In genomic region chrX:37818031-37818430, GRCh38 we compare ENCODE assay signal across 13 cellular contexts. TPM values are rescaled to one million over a fixed set of nuclear protein-coding genes. Genes with fewer than 3 reads are reported as not detected.
DNase-seq lines count a peak whose midpoint lies in the region; ATAC-seq, FAIRE-seq and TF ChIP-seq lines count a peak whose summit lies in the region.
"Had no signal": no experiment of that assay in that cellular context is flagged by ENCODE, and none has a peak within 500 bp of the region (broad histone marks: within the 10 kb centered on the region; RNA-seq: fewer than 3 reads in every experiment).

No MANE protein-coding gene starts in this region.

- intact Hi-C loops in K562 (cut with micrococcal nuclease) (no loop called here), sigmoid colon (cut with DNase I) (no loop called here)

- peaks cover 2 to 7% (median 7%) of the 10 kb centered on the region in 3 donors for H3K27me3 Mint-ChIP-seq in immature natural killer cell (ENCODE audit: low read depth in 3 of 3)
- H3K27me3 Mint-ChIP-seq: naive thymus-derived CD8-positive, alpha-beta T cell had no signal

- no peak for TF ChIP-seq POLR2A in K562 (conservative IDR thresholded peaks at IDR 0.05)
- TF ChIP-seq POLR2A in sigmoid colon (IDR thresholded peaks at IDR 0.05): no peak

- CTCF ChIA-PET in K562 (lab: Yijun Ruan, JAX; ENCODE audit: low intra/inter-chr PET ratio): no interaction called here

- no peak overlapping the region for H3K27ac Mint-ChIP-seq in immature natural killer cell

- TF ChIP-seq CTCF in K562 (IDR thresholded peaks at IDR 0.05 in 2 of 3, conservative IDR thresholded peaks at IDR 0.05 in 1 of 3; ENCODE audit: insufficient read depth in 2 of 3, low read depth in 1 of 3, low read length in 3 of 3) (no peak), sigmoid colon (IDR thresholded peaks at IDR 0.05) (no peak)

- no peak for DNase-seq in GM18507 (ENCODE audit: extremely low spot score, insufficient read length, low read depth)
- no peak for DNase-seq in K562 (ENCODE audit: extremely low read depth in 1 of 4, low spot score in 3 of 4)
- no peak for DNase-seq in sigmoid colon
- no peak for DNase-seq in immature natural killer cell
- no peak for DNase-seq in stimulated activated CD4-positive, alpha-beta T cell treated with anti-CD3 and anti-CD28 coated beads, Interleukin-4, amount 100 ng/mL, for 1 hour
- no peak for DNase-seq in stimulated activated CD4-positive, alpha-beta T cell treated with anti-CD3 and anti-CD28 coated beads, Interleukin-4, amount 100 ng/mL, for 24 hours
- DNase-seq: activated naive CD4-positive, alpha-beta T cell; cortex of kidney; naive thymus-derived CD8-positive, alpha-beta T cell; NCI-H446 treated with DMSO at 0.1 percent for 48 hours; testis had no signal

- POLR2A ChIA-PET in K562 (lab: Yijun Ruan, JAX): no interaction called here

- H3K4me1 Mint-ChIP-seq in immature natural killer cell: no peaks in the 10 kb centered on the region

- TF ChIP-seq EP300 in K562 (IDR thresholded peaks at IDR 0.05; ENCODE audit: low read length) (no peak), sigmoid colon (IDR thresholded peaks at IDR 0.05) (no peak)

- no peak overlapping the region for H2AFZ ChIP-seq in K562 (ENCODE audit: low read depth, low read length)

- no peak overlapping the region for H3K4me2 ChIP-seq in K562 (ENCODE audit: insufficient read depth, low read length)

- no peaks in the 10 kb centered on the region for H3K79me2 ChIP-seq in K562 (ENCODE audit: control insufficient read depth, insufficient read depth, low read length)

- H3K4me3 ChIP-seq in K562 (no peak overlapping the region), sigmoid colon (no peak overlapping the region)
- H3K4me3 ChIP-seq: testis had no signal

- no peaks in the 10 kb centered on the region for H3K9me1 ChIP-seq in K562 (ENCODE audit: control insufficient read depth, insufficient read depth, low read length)

- WGBS in K562 (ENCODE audit: insufficient coverage, low coverage, missing lambda C conversion rate): 11% methylated on average over 2 of the region's 2 CpGs
- 2 to 18% methylated on average over 2 of the region's 2 CpGs for WGBS in sigmoid colon, 2 donors

- H3K27ac ChIP-seq in K562 (ENCODE audit: extremely low read depth, low read depth, low read length) (no peak overlapping the region), sigmoid colon (no peak overlapping the region)
- H3K27ac ChIP-seq: testis had no signal

- H3K9me3 ChIP-seq in K562 (replicated peaks; ENCODE audit: control insufficient read depth, insufficient read depth, low read depth, low read length) (no peaks in the 10 kb centered on the region), sigmoid colon (no peaks in the 10 kb centered on the region)
- H3K9me3 ChIP-seq: testis had no signal

- FAIRE-seq in GM18507 (lab: Jason Lieb, UNC) (peak; percentile 93), K562 (lab: Jason Lieb, UNC) (no peak)

- no peaks in the 10 kb centered on the region for H3K36me3 Mint-ChIP-seq in immature natural killer cell
- H3K36me3 Mint-ChIP-seq: naive thymus-derived CD8-positive, alpha-beta T cell had no signal

- H3K4me1 ChIP-seq in K562 (replicated peaks in 1 of 2; ENCODE audit: control insufficient read depth in 2 of 2, insufficient read depth in 2 of 2, low read length in 2 of 2) (no peaks in the 10 kb centered on the region; a peak in 2 of 5 replicates), sigmoid colon (no peaks in the 10 kb centered on the region)
- H3K4me1 ChIP-seq: testis had no signal

- in situ Hi-C loops in K562 (cut with MboI): no loop called here

- no TSS peak for BruUV-seq in K562 (replicated peaks; lab: Mats Ljungman, UMichigan)

- peaks cover 0 to 2% (median 0%) of the 10 kb centered on the region in 6 donors for H3K9me3 Mint-ChIP-seq in immature natural killer cell
- H3K9me3 Mint-ChIP-seq: naive thymus-derived CD8-positive, alpha-beta T cell had no signal

- no peak for TF ChIP-seq RAD21 in K562 (CRISPR knock-in tag; conservative IDR thresholded peaks at IDR 0.05 in 1 of 2, IDR thresholded peaks at IDR 0.05 in 1 of 2)

- H3K36me3 ChIP-seq in K562 (ENCODE audit: control insufficient read depth, insufficient read depth, low read length) (no peaks in the 10 kb centered on the region), sigmoid colon (no peaks in the 10 kb centered on the region)

- H3K27me3 ChIP-seq in K562 (ENCODE audit: control insufficient read depth in 2 of 2, insufficient read depth in 2 of 2, low read length in 2 of 2): no peaks in the 10 kb centered on the region
- no peaks in the 10 kb centered on the region for H3K27me3 ChIP-seq in sigmoid colon
- H3K27me3 ChIP-seq: testis had no signal

- no peaks in the 10 kb centered on the region for H4K20me1 ChIP-seq in K562 (replicated peaks; ENCODE audit: control insufficient read depth, insufficient read depth, low read length)

- H3K4me3 Mint-ChIP-seq in immature natural killer cell: no peak overlapping the region

- H3K9ac ChIP-seq in K562 (ENCODE audit: insufficient read depth in 1 of 2, low read depth in 2 of 2, low read length in 2 of 2): no peak overlapping the region

- ATAC-seq in GM21717 (IDR thresholded peaks at IDR 0.05; ENCODE audit: unreplicated experiment) (peak; percentile 40), HG03571 (IDR thresholded peaks at IDR 0.05; ENCODE audit: unreplicated experiment) (peak; percentile 54), K562 (no peak)
- ATAC-seq: naive thymus-derived CD8-positive, alpha-beta T cell had no signal

TF ChIP-seq in K562, 482 proteins besides CTCF, POLR2A, EP300 and RAD21:
- TF ChIP-seq SPI1 (IDR thresholded peaks at IDR 0.05; ENCODE audit: borderline replicate concordance, low read depth, low read length) (peak; percentile 58), HCFC1 (IDR thresholded peaks at IDR 0.05; ENCODE audit: low read depth, low read length) (no peak), JUNB (CRISPR knock-in tag; conservative IDR thresholded peaks at IDR 0.05) (no peak), PCBP1 (IDR thresholded peaks at IDR 0.05; ENCODE audit: low read depth, low read length, poor library complexity, severe bottlenecking) (no peak), KAT2B (IDR thresholded peaks at IDR 0.05; ENCODE audit: low read depth, low read length) (no peak), ZFP36 (IDR thresholded peaks at IDR 0.05; ENCODE audit: low read depth, low read length, partially characterized antibody) (no peak), ZNF639 (CRISPR knock-in tag; conservative IDR thresholded peaks at IDR 0.05 in 1 of 2, IDR thresholded peaks at IDR 0.05 in 1 of 2) (no peak)

RNA-seq across cellular contexts. Expression of gene DYNLT3, which starts 29.3 kb away (rescaled TPM):
- 1.0 and 1.6 TPM in 2 replicates for total RNA-seq in K562 (2011; cell fraction: chromatin; rRNA removed; ENCODE audit: low replicate concordance)
- total RNA-seq in K562 (2011; cell fraction: nucleolus; rRNA removed): 0.26 and 0.83 TPM in 2 replicates
- 0.81 and 2.2 TPM in 2 replicates for total RNA-seq in K562 (2011; cell fraction: nucleoplasm; rRNA removed)
- total RNA-seq in K562 (2014; rRNA removed): 4.5 and 4.7 TPM in 2 replicates
- 8.4 and 10.2 TPM in 2 replicates for total RNA-seq in K562 (2014; rRNA removed; fragmentation: Illumina TruSeq; extraction: Trizol)
- total RNA-seq in K562 (2015; rRNA removed; fragmentation: Illumina TruSeq; extraction: Trizol): 6.6 and 8.3 TPM in 2 replicates
- 5.9 and 6.3 TPM in 2 replicates for total RNA-seq in K562 (2021)
- 5.4 TPM in 2 replicates for polyA plus RNA-seq in K562 (2011; rRNA removed)
- 0.75 and 3.2 TPM in 2 replicates for polyA plus RNA-seq in K562 (2011; cell fraction: cytosol; rRNA removed)
- 1.4 and 3.2 TPM in 2 replicates for polyA plus RNA-seq in K562 (2011; cell fraction: nucleus; rRNA removed)
- 6.8 and 10.8 TPM in 2 replicates for polyA plus RNA-seq in K562 (2012)
- 7.4 and 8.4 TPM in 2 replicates for polyA plus RNA-seq in K562 (2014; fragmentation: Illumina TruSeq; extraction: Trizol)
- 10 to 100 TPM; 15.5 to 17.5 TPM for polyA plus RNA-seq in K562 (2014; fragmentation: Nextera tagmentation; extraction: Ambion mirVana)
- 6.1 and 6.7 TPM in 2 replicates for polyA plus RNA-seq in K562 (2014; rRNA removed)
- polyA minus RNA-seq in K562 (2011; rRNA and poly(A)+ RNA removed): 4.4 and 5.1 TPM in 2 replicates
- polyA minus RNA-seq in K562 (2011; cell fraction: cytosol; rRNA and poly(A)+ RNA removed): 1.5 and 2.6 TPM in 2 replicates
- polyA minus RNA-seq in K562 (2011; cell fraction: nucleus; rRNA and poly(A)+ RNA removed): 0.94 and 3.0 TPM in 2 replicates
- total RNA-seq in sigmoid colon: 10 to 100 TPM; 32.4 to 55.3 (median 45.2) TPM
- 10 to 100 TPM; 16.5 to 37.2 (median 34.8) TPM for polyA plus RNA-seq in sigmoid colon
- 10 to 100 TPM; 24.4 to 43.0 (median 26.5) TPM for polyA plus RNA-seq in immature natural killer cell

RNA-seq across cellular contexts. Expression of gene CYBB, which starts 38.2 kb away (rescaled TPM):
- 0.35 and 1.2 TPM in 2 replicates for total RNA-seq in K562 (2011; cell fraction: chromatin; rRNA removed; ENCODE audit: low replicate concordance)
- 0.13 and 0.33 TPM in 2 replicates for total RNA-seq in K562 (2011; cell fraction: nucleolus; rRNA removed)
- 0.92 and 1.1 TPM in 2 replicates for total RNA-seq in K562 (2011; cell fraction: nucleoplasm; rRNA removed)
- 0.32 and 0.41 TPM in 2 replicates for total RNA-seq in K562 (2014; rRNA removed)
- total RNA-seq in K562 (2014; rRNA removed; fragmentation: Illumina TruSeq; extraction: Trizol): 0.87 and 1.3 TPM in 2 replicates
- total RNA-seq in K562 (2015; rRNA removed; fragmentation: Illumina TruSeq; extraction: Trizol): 1.2 and 1.3 TPM in 2 replicates
- 0.87 and 0.91 TPM in 2 replicates for total RNA-seq in K562 (2021)
- 0.73 and 0.74 TPM in 2 replicates for polyA plus RNA-seq in K562 (2011; rRNA removed)
- 0.16 and 0.49 TPM in 2 replicates for polyA plus RNA-seq in K562 (2011; cell fraction: cytosol; rRNA removed)
- 0.92 and 1.4 TPM in 2 replicates for polyA plus RNA-seq in K562 (2011; cell fraction: nucleus; rRNA removed)
- 0.48 and 1.2 TPM in 2 replicates for polyA plus RNA-seq in K562 (2012)
- polyA plus RNA-seq in K562 (2014; fragmentation: Illumina TruSeq; extraction: Trizol): 0.48 and 0.89 TPM in 2 replicates
- polyA plus RNA-seq in K562 (2014; fragmentation: Nextera tagmentation; extraction: Ambion mirVana): under 1 TPM; 0.25 to 0.35 TPM
- polyA plus RNA-seq in K562 (2014; rRNA removed): 0.45 and 0.63 TPM in 2 replicates
- 0.84 and 1.4 TPM in 2 replicates for polyA minus RNA-seq in K562 (2011; rRNA and poly(A)+ RNA removed)
- polyA minus RNA-seq in K562 (2011; cell fraction: cytosol; rRNA and poly(A)+ RNA removed): 0.29 TPM in 1 of 2 replicates, not detected in the other
- polyA minus RNA-seq in K562 (2011; cell fraction: nucleus; rRNA and poly(A)+ RNA removed): 0.54 and 0.89 TPM in 2 replicates
- 10 to 100 TPM in 3 of 4 donors, 1 to 10 TPM in 1; 8.9 to 28.5 (median 24.0) TPM for total RNA-seq in sigmoid colon
- 10 to 100 TPM in 2 of 3 donors, 1 to 10 TPM in 1; 6.0 to 25.0 (median 23.0) TPM for polyA plus RNA-seq in sigmoid colon
- 1 to 10 TPM; 1.2 to 4.0 (median 2.3) TPM for polyA plus RNA-seq in immature natural killer cell
